Comparison of ENCODE assay signal across 18 cellular contexts in genomic region chr9:70554881-70555280, GRCh38.
A peak's percentile ranks its signal among the peaks of the same experiment; 100 is the strongest.
DNase-seq lines count a peak whose midpoint lies in the region; ATAC-seq, FAIRE-seq and TF ChIP-seq lines count a peak whose summit lies in the region.
"Had no signal": no experiment of that assay in that cellular context is flagged by ENCODE, and none has a peak within 500 bp of the region (broad histone marks: within the 10 kb centered on the region; RNA-seq: fewer than 3 reads in every experiment).

No MANE protein-coding gene starts in this region.

- H3K36me3 ChIP-seq in GM23248 (ENCODE audit: low read depth), result no peaks in the 10 kb centered on the region
- no peaks in the 10 kb centered on the region for H3K36me3 ChIP-seq in astrocyte (ENCODE audit: insufficient read depth, low read length)
- no peaks in the 10 kb centered on the region for H3K36me3 ChIP-seq in muscle layer of duodenum (ENCODE audit: control insufficient read depth in 1 of 2, insufficient read depth in 2 of 2, low read length in 2 of 2)

- peak overlapping the region; percentile 50 for H3K9ac ChIP-seq in GM23248
- H3K9ac ChIP-seq in astrocyte (ENCODE audit: low read length), result peak overlapping the region; percentile 74

- peak overlapping the region; percentile 70 for H3K4me2 ChIP-seq in GM23248 (ENCODE audit: unreplicated experiment)
- H3K4me2 ChIP-seq in astrocyte (ENCODE audit: low read length), result peak overlapping the region; percentile 78
- H3K4me2 ChIP-seq: smooth muscle cell had no signal

- H3K27ac Mint-ChIP-seq in astrocyte (ENCODE audit: unreplicated experiment), result no peak overlapping the region
- H3K27ac Mint-ChIP-seq in activated naive CD4-positive, alpha-beta T cell treated with anti-CD3 and anti-CD28 coated beads for 36 hours, result no peak overlapping the region

- H3K36me3 Mint-ChIP-seq in astrocyte (ENCODE audit: low read depth, unreplicated experiment), result no peaks in the 10 kb centered on the region
- no peaks in the 10 kb centered on the region for H3K36me3 Mint-ChIP-seq in activated naive CD4-positive, alpha-beta T cell treated with anti-CD3 and anti-CD28 coated beads for 36 hours (ENCODE audit: low read depth)

- no peaks in the 10 kb centered on the region for H3K9me2 ChIP-seq in GM23248 (ENCODE audit: insufficient read depth)

- WGBS in GM23248 (ENCODE audit: low coverage in 1 of 2, low lambda C conversion rate in 2 of 2, missing lambda C conversion rate in 2 of 2), 2 experiments, result 81 to 89% methylated on average over 2 of the region's 2 CpGs

- H2AFZ ChIP-seq in GM23248, result no peak overlapping the region
- H2AFZ ChIP-seq in astrocyte (ENCODE audit: low read depth, low read length), result no peak overlapping the region

- no peak for FAIRE-seq in astrocyte (lab: Jason Lieb, UNC)
- FAIRE-seq: colon, D721Med had no signal

- no peaks in the 10 kb centered on the region for H3K27me3 Mint-ChIP-seq in astrocyte (ENCODE audit: low read depth, unreplicated experiment)
- no peaks in the 10 kb centered on the region for H3K27me3 Mint-ChIP-seq in activated naive CD4-positive, alpha-beta T cell treated with anti-CD3 and anti-CD28 coated beads for 36 hours (ENCODE audit: low read depth)

- H3K79me2 ChIP-seq in GM23248 (ENCODE audit: insufficient read depth) (no peaks in the 10 kb centered on the region), astrocyte (ENCODE audit: insufficient read depth, low read length) (no peaks in the 10 kb centered on the region)

- peaks cover 17% of the 10 kb centered on the region for H3K4me1 Mint-ChIP-seq in astrocyte (ENCODE audit: low read depth, unreplicated experiment)
- peaks cover 16% of the 10 kb centered on the region for H3K4me1 Mint-ChIP-seq in activated naive CD4-positive, alpha-beta T cell treated with anti-CD3 and anti-CD28 coated beads for 36 hours (ENCODE audit: low read depth)

- H3K9me3 Mint-ChIP-seq in astrocyte (ENCODE audit: unreplicated experiment), result no peaks in the 10 kb centered on the region
- no peaks in the 10 kb centered on the region for H3K9me3 Mint-ChIP-seq in activated naive CD4-positive, alpha-beta T cell treated with anti-CD3 and anti-CD28 coated beads for 36 hours

- DNase-seq in GM23248 (no peak), Kasumi-1 (lab: John Stamatoyannopoulos, UW) (peak; percentile 32 to 40), astrocyte (ENCODE audit: low read depth) (no peak), GM13976 (ENCODE audit: low spot score) (no peak)
- no peak for DNase-seq in activated naive CD4-positive, alpha-beta T cell treated with anti-CD3 and anti-CD28 coated beads for 36 hours
- DNase-seq: activated effector memory CD4-positive, alpha-beta T cell treated with anti-CD3 and anti-CD28 coated beads, Interleukin-2, amount 50 U/mL, for 16 hours; GF-D8; Karpas-422; NCI-H1694 treated with DMSO at 0.1 percent for 48 hours; NCI-H446 treated with DMSO at 0.1 percent for 48 hours; stimulated activated naive CD4-positive, alpha-beta T cell had no signal

- intact Hi-C loops in activated naive CD4-positive, alpha-beta T cell treated with anti-CD3 and anti-CD28 coated beads for 36 hours (cut with micrococcal nuclease), result no loop called here

- H3K27me3 ChIP-seq in GM23248 (replicated peaks; ENCODE audit: insufficient read depth) (no peaks in the 10 kb centered on the region), astrocyte (ENCODE audit: insufficient read depth, low read length) (no peaks in the 10 kb centered on the region), muscle layer of duodenum (ENCODE audit: low read depth, low read length) (no peaks in the 10 kb centered on the region)

- ATAC-seq in HG02970 (IDR thresholded peaks at IDR 0.05; ENCODE audit: low FRiP score, unreplicated experiment) (no peak), GM21576 (IDR thresholded peaks at IDR 0.05; ENCODE audit: unreplicated experiment) (no peak)

- H4K20me1 ChIP-seq in GM23248 (ENCODE audit: insufficient read depth), result no peaks in the 10 kb centered on the region
- no peaks in the 10 kb centered on the region for H4K20me1 ChIP-seq in astrocyte (ENCODE audit: insufficient read depth, low read length)

- H3K27ac ChIP-seq in GM23248, result peak overlapping the region; percentile 69
- H3K27ac ChIP-seq in astrocyte (ENCODE audit: low read depth, low read length), result peak overlapping the region; percentile 86
- peak overlapping the region; percentile 25 for H3K27ac ChIP-seq in muscle layer of duodenum (ENCODE audit: low read length)
- H3K27ac ChIP-seq: HL-60 had no signal

- H3K4me3 ChIP-seq in GM23248, result no peak overlapping the region; the same call in 1 of the 2 replicates
- H3K4me3 ChIP-seq in astrocyte (ENCODE audit: insufficient read depth, low read depth, low read length), result no peak overlapping the region
- H3K4me3 ChIP-seq in muscle layer of duodenum (ENCODE audit: low read depth in 1 of 2, low read length in 2 of 2), result no peak overlapping the region
- H3K4me3 ChIP-seq: smooth muscle cell had no signal

- H3K4me1 ChIP-seq in GM23248 (ENCODE audit: insufficient read depth) (peaks cover 19% of the 10 kb centered on the region), astrocyte (ENCODE audit: insufficient read depth, low read length) (peaks cover 19% of the 10 kb centered on the region), muscle layer of duodenum (ENCODE audit: control insufficient read depth in 1 of 2, insufficient read depth in 2 of 2, low read length in 2 of 2) (peaks cover 12 to 18% of the 10 kb centered on the region in 2 donors)

- no peak overlapping the region for H3K4me3 Mint-ChIP-seq in astrocyte (ENCODE audit: unreplicated experiment)
- no peak overlapping the region for H3K4me3 Mint-ChIP-seq in activated naive CD4-positive, alpha-beta T cell treated with anti-CD3 and anti-CD28 coated beads for 36 hours

- TF ChIP-seq CTCF in astrocyte (IDR thresholded peaks at IDR 0.05; ENCODE audit: insufficient read depth, low read depth, low read length) (no peak), GM13976 (IDR thresholded peaks at IDR 0.05; ENCODE audit: borderline replicate concordance, control extremely low read depth, extremely low read depth, insufficient read depth, missing control alignments) (no peak)

- no peaks in the 10 kb centered on the region for H3K9me3 ChIP-seq in GM23248 (ENCODE audit: low read depth)
- no peaks in the 10 kb centered on the region for H3K9me3 ChIP-seq in astrocyte (ENCODE audit: insufficient read depth, low read depth, low read length)
- no peaks in the 10 kb centered on the region for H3K9me3 ChIP-seq in muscle layer of duodenum (ENCODE audit: control insufficient read depth in 1 of 2, low read length in 2 of 2)

- in situ Hi-C loops in GM23248 (cut with MboI), result no loop called here
- in situ Hi-C loops in GM13976 (cut with MboI; ENCODE audit: low sequenced_read_pairs, unreplicated experiment), result no loop called here

- peaks cover 17% of the 10 kb centered on the region for H3F3A ChIP-seq in GM23248 (ENCODE audit: insufficient read depth)

- CTCF ChIA-PET in activated naive CD4-positive, alpha-beta T cell treated with anti-CD3 and anti-CD28 coated beads for 36 hours (lab: Charles Lee), result interaction anchor here (2.6 kb wide), 1 partner anchor 48 kb away, joined by 14 read pairs; no protein-coding TSS in a partner anchor

Comparison
In these comparisons a context has a peak if more than half of its experiments do, and no peak if none do; other contexts are left out.
1. DNase-seq: peak in Kasumi-1 (2 of 2); none in GM23248 (single experiment), astrocyte (single experiment), GM13976 (single experiment) and activated naive CD4-positive, alpha-beta T cell treated with anti-CD3 and anti-CD28 coated beads for 36 hours (single experiment).
2. H3K27ac ChIP-seq: peak in every context shown above with its lines; median percentile 86 in astrocyte; 69 in GM23248; 25 in muscle layer of duodenum.